In the genomic region with DNA sequence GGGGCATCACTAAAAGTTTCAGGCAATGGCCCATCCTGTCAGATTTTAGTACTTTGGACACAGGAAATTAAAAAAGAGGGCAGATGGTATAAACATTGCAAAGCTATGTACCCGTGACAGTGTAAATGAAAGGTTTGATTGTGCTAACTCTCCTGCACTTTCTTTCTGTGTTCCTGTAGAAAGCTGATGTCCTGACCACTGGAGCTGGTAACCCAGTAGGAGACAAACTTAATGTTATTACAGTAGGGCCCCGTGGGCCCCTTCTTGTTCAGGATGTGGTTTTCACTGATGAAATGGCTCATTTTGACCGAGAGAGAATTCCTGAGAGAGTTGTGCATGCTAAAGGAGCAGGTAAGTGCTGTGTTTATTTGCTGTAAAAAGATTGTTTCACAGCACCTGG, we compare ENCODE assay signal across 10 cellular contexts. TPM values are rescaled to one million over a fixed set of nuclear protein-coding genes. Genes with fewer than 3 reads are reported as not detected.
A peak's percentile ranks its signal among the peaks of the same experiment; 100 is the strongest.
DNase-seq lines count a peak whose midpoint lies in the region; ATAC-seq, FAIRE-seq and TF ChIP-seq lines count a peak whose summit lies in the region.
"Had no signal": no experiment of that assay in that cellular context is flagged by ENCODE, and none has a peak within 500 bp of the region (broad histone marks: within the 10 kb centered on the region; RNA-seq: fewer than 3 reads in every experiment).

No MANE protein-coding gene starts in this region.

- no peak overlapping the region for H3K27ac ChIP-seq in kidney (ENCODE audit: low read depth in 2 of 2, low read length in 2 of 2)

- no peak overlapping the region for H3K9ac ChIP-seq in kidney (ENCODE audit: low read length in 2 of 2)

- H3K27me3 Mint-ChIP-seq in activated CD8-positive, alpha-beta T cell treated with anti-CD3 and anti-CD28 coated beads for 36 hours, result no peaks in the 10 kb centered on the region

- no peak for FAIRE-seq in kidney (lab: Jason Lieb, UNC)

- no peaks in the 10 kb centered on the region for H3K9me3 Mint-ChIP-seq in activated CD8-positive, alpha-beta T cell treated with anti-CD3 and anti-CD28 coated beads for 36 hours

- peaks cover 17 to 41% of the 10 kb centered on the region in 2 donors for H3K36me3 ChIP-seq in kidney (ENCODE audit: control insufficient read depth in 1 of 2, insufficient read depth in 2 of 2, low read length in 2 of 2)

- ATAC-seq in HG03432 (IDR thresholded peaks at IDR 0.05; ENCODE audit: unreplicated experiment), result peak; percentile 65
- ATAC-seq in activated CD8-positive, alpha-beta T cell treated with anti-CD3 and anti-CD28 coated beads for 36 hours, result peak; percentile 39

- H3K27ac Mint-ChIP-seq in activated CD8-positive, alpha-beta T cell treated with anti-CD3 and anti-CD28 coated beads for 36 hours, result peak overlapping the region; percentile 40

- CTCF ChIA-PET in activated CD8-positive, alpha-beta T cell treated with anti-CD3 and anti-CD28 coated beads for 36 hours (lab: Charles Lee), result interaction anchor here (2.7 to 3.9 kb wide), 2 partner anchors 20 to 274 kb away, joined by 11 to 20 read pairs; no protein-coding TSS in a partner anchor

- peaks cover 17% of the 10 kb centered on the region for H3K36me3 Mint-ChIP-seq in activated CD8-positive, alpha-beta T cell treated with anti-CD3 and anti-CD28 coated beads for 36 hours (ENCODE audit: low read depth)

- POLR2A ChIA-PET in activated CD8-positive, alpha-beta T cell treated with anti-CD3 and anti-CD28 coated beads for 36 hours (lab: Charles Lee), result no interaction called here

- H3K4me1 Mint-ChIP-seq in activated CD8-positive, alpha-beta T cell treated with anti-CD3 and anti-CD28 coated beads for 36 hours (ENCODE audit: low read depth), result peaks cover 32% of the 10 kb centered on the region

- peaks cover 2 to 9% of the 10 kb centered on the region in 2 donors for H3K4me1 ChIP-seq in kidney (ENCODE audit: control insufficient read depth in 1 of 2, insufficient read depth in 1 of 2, low read depth in 1 of 2, low read length in 2 of 2)

- intact Hi-C loops in activated CD8-positive, alpha-beta T cell treated with anti-CD3 and anti-CD28 coated beads for 36 hours (cut with micrococcal nuclease), result no loop called here
- intact Hi-C loops in kidney (cut with DNase I), result no loop called here

- peak; percentile 17 for DNase-seq in activated CD4-positive, alpha-beta T cell treated with anti-CD3 and anti-CD28 coated beads for 48 hours
- DNase-seq in activated CD4-positive, alpha-beta T cell treated with anti-CD3 and anti-CD28 coated beads, Interleukin-2, amount 50 U/mL, for 4 hours, result no peak
- peak; percentile 48 for DNase-seq in activated CD8-positive, alpha-beta T cell treated with anti-CD3 and anti-CD28 coated beads for 36 hours
- DNase-seq in smooth muscle cell of the brain vasculature (ENCODE audit: low read depth, low spot score) (peak; percentile 32), kidney (no peak), SK-N-DZ (ENCODE audit: low spot score) (no peak)
- no peak for DNase-seq in activated CD4-positive, CD25-positive, alpha-beta regulatory T cell (lab: John Stamatoyannopoulos, UW)
- DNase-seq: activated naive CD4-positive, alpha-beta T cell treated with Interleukin-2 at 50 U/mL for 16 hours; NCI-H774 had no signal

- TF ChIP-seq CTCF in activated CD8-positive, alpha-beta T cell treated with anti-CD3 and anti-CD28 coated beads for 36 hours (IDR thresholded peaks at IDR 0.05), result no peak
- no peak for TF ChIP-seq CTCF in kidney (IDR thresholded peaks at IDR 0.05; ENCODE audit: borderline replicate concordance, extremely low read depth, insufficient read depth)

- no peak overlapping the region for H3K4me3 ChIP-seq in kidney (ENCODE audit: low read length in 2 of 2)

- H3K9me3 ChIP-seq in kidney (ENCODE audit: control insufficient read depth in 1 of 2, low read length in 2 of 2), result no peaks in the 10 kb centered on the region

- no peak overlapping the region for H3K4me3 Mint-ChIP-seq in activated CD8-positive, alpha-beta T cell treated with anti-CD3 and anti-CD28 coated beads for 36 hours

RNA-seq across cellular contexts. Expression of gene CAT, which starts 10.3 kb away (rescaled TPM):
- 10 to 100 TPM; 23.9 to 24.8 TPM for total RNA-seq in activated CD8-positive, alpha-beta T cell treated with anti-CD3 and anti-CD28 coated beads for 36 hours
- total RNA-seq in kidney, result 84.4 TPM
- polyA plus RNA-seq in kidney (ENCODE audit: insufficient read depth, low read depth, low replicate concordance), result 208 TPM
- 27.7 and 29.9 TPM in 2 replicates for polyA plus RNA-seq in SK-N-DZ (2014; cell fraction: cytosol; rRNA removed)
- 29.5 and 36.5 TPM in 2 replicates for polyA plus RNA-seq in SK-N-DZ (2014; cell fraction: nucleus; rRNA removed)

Comparison
In these comparisons a context has a peak if more than half of its experiments do, and no peak if none do; other contexts are left out.
1. DNase-seq: peak in activated CD4-positive, alpha-beta T cell treated with anti-CD3 and anti-CD28 coated beads for 48 hours (single experiment), activated CD8-positive, alpha-beta T cell treated with anti-CD3 and anti-CD28 coated beads for 36 hours (single experiment) and smooth muscle cell of the brain vasculature (single experiment); none in activated CD4-positive, alpha-beta T cell treated with anti-CD3 and anti-CD28 coated beads, Interleukin-2, amount 50 U/mL, for 4 hours (0 of 2), kidney (single experiment), SK-N-DZ (single experiment) and activated CD4-positive, CD25-positive, alpha-beta regulatory T cell (0 of 4).